Comparison of ENCODE assay signal across 1 cellular context in genomic region chr11:66268953-66269906, GRCh38.
TF ChIP-seq lines count a peak whose summit lies in the region.

No MANE protein-coding gene starts in this region.

TF ChIP-seq in HepG2, 621 proteins besides CTCF, POLR2A, EP300 and RAD21 (continues in another document):
- TF ChIP-seq ZNF710 (CRISPR knock-in tag; IDR thresholded peaks at IDR 0.05; ENCODE audit: borderline replicate concordance) (no peak), ARHGAP35 (CRISPR knock-in tag; IDR thresholded peaks at IDR 0.05; ENCODE audit: borderline replicate concordance) (no peak), TIGD3 (CRISPR knock-in tag; IDR thresholded peaks at IDR 0.05; ENCODE audit: borderline replicate concordance) (no peak), DDIT3 (CRISPR knock-in tag; IDR thresholded peaks at IDR 0.05) (no peak), ZNF501 (CRISPR knock-in tag; IDR thresholded peaks at IDR 0.05) (0 out of 2 replicates have a peak, but pooled peaks have one; percentile 4), TEAD2 (CRISPR knock-in tag; IDR thresholded peaks at IDR 0.05) (no peak), BRF2 (CRISPR knock-in tag; IDR thresholded peaks at IDR 0.05) (no peak), DNMT3B (CRISPR knock-in tag; conservative IDR thresholded peaks at IDR 0.05) (no peak), XBP1 (CRISPR knock-in tag; IDR thresholded peaks at IDR 0.05) (no peak), ZSCAN5A (CRISPR knock-in tag; IDR thresholded peaks at IDR 0.05; ENCODE audit: borderline replicate concordance) (no peak), KDM1A (CRISPR knock-in tag; IDR thresholded peaks at IDR 0.05) (no peak), ZFP91 (CRISPR knock-in tag; IDR thresholded peaks at IDR 0.05; ENCODE audit: borderline replicate concordance) (0 out of 2 replicates have a peak, but pooled peaks have one; percentile 34), ADNP (CRISPR knock-in tag; IDR thresholded peaks at IDR 0.05) (no peak), ZNF615 (CRISPR knock-in tag; IDR thresholded peaks at IDR 0.05; ENCODE audit: borderline replicate concordance) (no peak), SALL2 (CRISPR knock-in tag; IDR thresholded peaks at IDR 0.05) (0 out of 2 replicates have a peak, but pooled peaks have one; percentile 65), ZNF512B (CRISPR knock-in tag; IDR thresholded peaks at IDR 0.05; ENCODE audit: borderline replicate concordance) (no peak), ZNF251 (CRISPR knock-in tag; IDR thresholded peaks at IDR 0.05) (no peak), ZSCAN25 (CRISPR knock-in tag; IDR thresholded peaks at IDR 0.05) (no peak), ZNF784 (CRISPR knock-in tag; IDR thresholded peaks at IDR 0.05; ENCODE audit: borderline replicate concordance) (no peak), ZNF407 (CRISPR knock-in tag; IDR thresholded peaks at IDR 0.05; ENCODE audit: not compliant biosample characterization) (no peak), PAX8 (CRISPR knock-in tag; IDR thresholded peaks at IDR 0.05; ENCODE audit: borderline replicate concordance) (no peak), MLXIP (CRISPR knock-in tag; IDR thresholded peaks at IDR 0.05; ENCODE audit: borderline replicate concordance) (no peak), KMT2A (CRISPR knock-in tag; IDR thresholded peaks at IDR 0.05) (no peak), SP1 (IDR thresholded peaks at IDR 0.05) (no peak), SP1 (CRISPR knock-in tag; IDR thresholded peaks at IDR 0.05) (no peak), ATF5 (CRISPR knock-in tag; IDR thresholded peaks at IDR 0.05; ENCODE audit: low read depth) (no peak), CEBPG (CRISPR knock-in tag; IDR thresholded peaks at IDR 0.05) (no peak)
